Comparison of ENCODE assay signal across 8 cellular contexts in the genomic region with DNA sequence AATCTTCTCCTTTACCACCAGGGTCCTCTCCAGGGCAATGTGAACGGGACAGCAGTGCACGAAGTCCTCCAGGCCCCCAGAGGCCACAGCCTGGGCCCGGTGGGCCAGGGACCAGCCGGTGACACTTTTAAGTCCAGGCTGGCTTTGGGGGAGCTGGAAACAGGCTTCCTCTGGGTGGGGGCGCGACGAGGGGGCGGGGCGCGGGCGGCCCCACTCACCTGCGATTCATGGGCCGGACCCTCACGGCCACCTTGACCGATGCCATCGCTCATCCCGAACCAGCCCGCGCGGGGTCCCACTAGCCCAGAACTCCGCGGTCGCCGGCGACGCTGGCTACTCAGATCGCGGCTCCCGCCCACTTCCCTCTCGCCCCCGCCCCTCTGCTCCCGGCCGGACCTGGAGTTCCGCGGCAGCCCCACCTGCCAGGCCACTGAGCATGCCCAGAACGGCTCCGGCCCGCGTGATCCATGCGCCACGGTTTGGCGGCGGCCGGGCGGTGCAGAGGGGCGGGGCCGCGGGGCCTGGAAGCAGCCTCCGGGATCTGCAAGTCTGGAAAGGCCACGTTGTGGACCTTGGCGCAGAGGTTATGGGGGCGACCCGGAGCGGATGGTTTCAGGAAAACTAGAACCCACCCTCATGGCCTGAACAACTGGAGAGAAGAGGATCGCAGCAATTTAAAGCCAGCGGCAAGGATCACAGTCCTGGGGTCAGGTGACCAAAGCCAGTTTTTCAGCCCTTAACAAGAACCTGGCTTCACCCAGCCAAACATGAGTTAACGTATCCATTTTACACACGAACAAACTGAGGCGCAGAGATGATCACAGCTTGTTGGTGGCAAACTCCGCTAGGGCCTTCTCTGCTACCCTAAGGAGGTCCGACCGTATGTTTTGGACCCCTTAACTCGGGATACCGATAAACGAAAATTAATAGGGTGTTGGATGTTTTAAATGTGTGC. TPM values are rescaled to one million over a fixed set of nuclear protein-coding genes. Genes with fewer than 3 reads are reported as not detected.
A peak's percentile ranks its signal among the peaks of the same experiment; 100 is the strongest.
DNase-seq lines count a peak whose midpoint lies in the region; TF ChIP-seq lines count a peak whose summit lies in the region.

A gene with protein sequence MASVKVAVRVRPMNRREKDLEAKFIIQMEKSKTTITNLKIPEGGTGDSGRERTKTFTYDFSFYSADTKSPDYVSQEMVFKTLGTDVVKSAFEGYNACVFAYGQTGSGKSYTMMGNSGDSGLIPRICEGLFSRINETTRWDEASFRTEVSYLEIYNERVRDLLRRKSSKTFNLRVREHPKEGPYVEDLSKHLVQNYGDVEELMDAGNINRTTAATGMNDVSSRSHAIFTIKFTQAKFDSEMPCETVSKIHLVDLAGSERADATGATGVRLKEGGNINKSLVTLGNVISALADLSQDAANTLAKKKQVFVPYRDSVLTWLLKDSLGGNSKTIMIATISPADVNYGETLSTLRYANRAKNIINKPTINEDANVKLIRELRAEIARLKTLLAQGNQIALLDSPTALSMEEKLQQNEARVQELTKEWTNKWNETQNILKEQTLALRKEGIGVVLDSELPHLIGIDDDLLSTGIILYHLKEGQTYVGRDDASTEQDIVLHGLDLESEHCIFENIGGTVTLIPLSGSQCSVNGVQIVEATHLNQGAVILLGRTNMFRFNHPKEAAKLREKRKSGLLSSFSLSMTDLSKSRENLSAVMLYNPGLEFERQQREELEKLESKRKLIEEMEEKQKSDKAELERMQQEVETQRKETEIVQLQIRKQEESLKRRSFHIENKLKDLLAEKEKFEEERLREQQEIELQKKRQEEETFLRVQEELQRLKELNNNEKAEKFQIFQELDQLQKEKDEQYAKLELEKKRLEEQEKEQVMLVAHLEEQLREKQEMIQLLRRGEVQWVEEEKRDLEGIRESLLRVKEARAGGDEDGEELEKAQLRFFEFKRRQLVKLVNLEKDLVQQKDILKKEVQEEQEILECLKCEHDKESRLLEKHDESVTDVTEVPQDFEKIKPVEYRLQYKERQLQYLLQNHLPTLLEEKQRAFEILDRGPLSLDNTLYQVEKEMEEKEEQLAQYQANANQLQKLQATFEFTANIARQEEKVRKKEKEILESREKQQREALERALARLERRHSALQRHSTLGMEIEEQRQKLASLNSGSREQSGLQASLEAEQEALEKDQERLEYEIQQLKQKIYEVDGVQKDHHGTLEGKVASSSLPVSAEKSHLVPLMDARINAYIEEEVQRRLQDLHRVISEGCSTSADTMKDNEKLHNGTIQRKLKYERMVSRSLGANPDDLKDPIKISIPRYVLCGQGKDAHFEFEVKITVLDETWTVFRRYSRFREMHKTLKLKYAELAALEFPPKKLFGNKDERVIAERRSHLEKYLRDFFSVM (N-terminal part only) (minus strand): TSS at position 438 of the 955 bp plus-strand sequence. CDS start 173 bp downstream, at position 265.

- H3K27me3 ChIP-seq in H7 (ENCODE audit: control insufficient read depth, insufficient read depth, low read length) (no peaks in the 10 kb centered on the region), SJCRH30 (no peaks in the 10 kb centered on the region)

- no peak for TF ChIP-seq CTCF in subcutaneous adipose tissue (IDR thresholded peaks at IDR 0.05; ENCODE audit: low read depth)

- H3K4me3 ChIP-seq in H7 (ENCODE audit: insufficient read depth, low read depth, low read length) (peak within 1 kb of the TSS; percentile 57), SJCRH30 (peak within 1 kb of the TSS; percentile 51)

- peak within 1 kb of the TSS; percentile 72 for H3K9ac ChIP-seq in ES-I3 (ENCODE audit: low read depth, low read length)

- no peak within 1 kb of the TSS for H3K27ac ChIP-seq in SJCRH30

- peak; percentile 96 for DNase-seq in H7
- peak; percentile 88 for DNase-seq in M059J (ENCODE audit: low read depth)
- DNase-seq in SJCRH30, result peak; percentile 41 to 58
- DNase-seq in activated naive CD4-positive, alpha-beta T cell treated with Interleukin-2 at 50 U/mL for 16 hours, result peak; percentile 82
- peak; percentile 76 for DNase-seq in foreskin melanocyte
- peak; percentile 24 for DNase-seq in non-pigmented ciliary epithelial cell (ENCODE audit: low read depth)

- H3K4me1 ChIP-seq in ES-I3 (ENCODE audit: insufficient read depth, low read length), result no peaks in the 10 kb centered on the region
- H3K4me1 ChIP-seq in SJCRH30, result no peaks in the 10 kb centered on the region

- H3K9me3 ChIP-seq in ES-I3 (ENCODE audit: control insufficient read depth, insufficient read depth, low read length), result no peaks in the 10 kb centered on the region
- H3K9me3 ChIP-seq in SJCRH30 (replicated peaks), result no peaks in the 10 kb centered on the region

- H3K36me3 ChIP-seq in ES-I3 (ENCODE audit: insufficient read depth, low read length) (no peaks in the 10 kb centered on the region), H7 (replicated peaks; ENCODE audit: control insufficient read depth, insufficient read depth, low read length) (no peaks in the 10 kb centered on the region), SJCRH30 (no peaks in the 10 kb centered on the region)

RNA-seq across cellular contexts. Expression of the gene that starts here (rescaled TPM):
- 7.4 and 9.8 TPM in 2 replicates for total RNA-seq in H7 (2014; rRNA removed; shearing (Covaris generic))
- total RNA-seq in M059J (2014; rRNA removed; shearing (Covaris generic)), result 7.2 and 16.5 TPM in 2 replicates
- total RNA-seq in SJCRH30 (2014; rRNA removed; shearing (Covaris generic)), result 2.0 and 2.6 TPM in 2 replicates
- total RNA-seq in subcutaneous adipose tissue, result 10 to 100 TPM; 20.0 to 39.1 (median 26.6) TPM

Comparison
In these comparisons a context has a peak if more than half of its experiments do, and no peak if none do; other contexts are left out.
1. DNase-seq: peak in every context shown above with its lines; median percentile 96 in H7; 88 in M059J; 82 in activated naive CD4-positive, alpha-beta T cell treated with Interleukin-2 at 50 U/mL for 16 hours; 76 in foreskin melanocyte; 50 in SJCRH30; 24 in non-pigmented ciliary epithelial cell.